Comparison of ENCODE assay signal across 16 cellular contexts in the genomic region with DNA sequence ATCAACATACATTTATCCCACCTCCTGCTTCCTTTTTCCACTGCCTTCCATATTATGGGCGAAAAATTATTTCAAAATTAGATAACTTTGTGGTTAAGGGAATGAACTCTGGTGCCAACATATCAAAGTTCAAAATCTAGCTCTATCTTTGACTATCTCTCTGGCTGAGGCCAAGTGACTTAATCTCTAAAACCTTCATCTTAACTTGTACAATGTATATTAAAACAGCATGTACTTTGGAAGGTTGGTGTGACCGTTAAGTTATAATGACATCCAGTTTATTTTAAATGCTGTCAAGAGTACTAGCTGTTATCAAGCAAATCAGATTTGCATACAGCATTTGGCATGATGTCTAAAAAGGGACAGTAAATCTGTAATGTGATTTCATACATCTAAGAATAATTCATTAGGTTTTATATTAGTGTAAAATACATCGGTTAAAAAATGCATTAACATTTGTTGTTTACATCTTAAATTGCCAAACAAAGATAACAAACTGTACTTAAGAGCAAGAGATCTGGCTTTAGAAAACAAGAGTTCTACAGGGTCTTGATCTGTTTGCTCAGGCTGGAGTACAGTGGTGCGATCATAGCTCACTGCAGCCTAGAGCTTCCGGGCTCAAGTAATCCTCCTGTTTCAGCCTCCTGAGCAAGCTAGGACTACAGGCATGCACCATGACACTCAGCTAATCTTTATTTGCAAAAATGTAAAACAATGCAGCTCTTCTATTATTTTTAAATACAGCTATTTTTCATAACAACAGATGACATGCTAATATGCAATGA.
DNase-seq lines count a peak whose midpoint lies in the region; ATAC-seq and TF ChIP-seq lines count a peak whose summit lies in the region.
"Had no signal": no experiment of that assay in that cellular context is flagged by ENCODE, and none has a peak within 500 bp of the region (broad histone marks: within the 10 kb centered on the region; RNA-seq: fewer than 3 reads in every experiment).

No MANE protein-coding gene starts in this region.

- peak overlapping the region; percentile 61; the same call in 1 of the 2 replicates for H2AFZ ChIP-seq in KMS-11 (ENCODE audit: low read depth)
- no peak overlapping the region for H2AFZ ChIP-seq in SK-N-SH (ENCODE audit: low read depth)
- H2AFZ ChIP-seq in mesenchymal stem cell (ENCODE audit: low read depth, low read length): no peak overlapping the region

- intact Hi-C loops in left colon (cut with DNase I, micrococcal nuclease): no loop called here
- intact Hi-C loops in activated CD4-positive, alpha-beta T cell treated with anti-CD3 and anti-CD28 coated beads for 36 hours (cut with DNase I, micrococcal nuclease): no loop called here

- H3K23ac ChIP-seq in mesenchymal stem cell (ENCODE audit: low read length in 2 of 2): no peak overlapping the region

- H3K4me2 ChIP-seq in KMS-11 (peak overlapping the region; percentile 59; the same call in 1 of the 2 replicates), SK-N-SH (peak overlapping the region; percentile 57; the same call in 1 of the 2 replicates), mesenchymal stem cell (ENCODE audit: low read length, poor library complexity, severe bottlenecking) (no peak overlapping the region)

- H3K36me3 ChIP-seq in KMS-11 (ENCODE audit: insufficient read depth): no peaks in the 10 kb centered on the region
- H3K36me3 ChIP-seq in SK-N-SH (replicated peaks in 1 of 2; ENCODE audit: control insufficient read depth in 1 of 2, insufficient read depth in 2 of 2, low read length in 1 of 2): no peaks in the 10 kb centered on the region
- H3K36me3 ChIP-seq in mesenchymal stem cell (ENCODE audit: control insufficient read depth in 1 of 2, insufficient read depth in 2 of 2, low read depth in 1 of 2, low read length in 2 of 2): no peaks in the 10 kb centered on the region

- H3K27ac Mint-ChIP-seq in activated CD4-positive, alpha-beta T cell treated with anti-CD3 and anti-CD28 coated beads for 36 hours: no peak overlapping the region
- H3K27ac Mint-ChIP-seq: CD14-positive monocyte had no signal

- H4K8ac ChIP-seq in mesenchymal stem cell (ENCODE audit: low read length): no peak overlapping the region

- WGBS in SK-N-SH (ENCODE audit: low lambda C conversion rate): 48% methylated on average over 5 of the region's 5 CpGs
- 83% methylated on average over 2 of the region's 5 CpGs for WGBS in mesenchymal stem cell

- TF ChIP-seq RAD21 in SK-N-SH (IDR thresholded peaks at IDR 0.05; ENCODE audit: low read length): no peak

- DNase-seq in DMS53 (lab: John Stamatoyannopoulos, UW) (peak; percentile 12), DMS53 treated with DMSO at 0.1 percent for 48 hours (lab: John Stamatoyannopoulos, UW; ENCODE audit: unreplicated experiment) (no peak), SK-N-SH (no peak), mesenchymal stem cell (no peak), NCI-H82 treated with DMSO at 0.1 percent for 48 hours (lab: John Stamatoyannopoulos, UW; ENCODE audit: unreplicated experiment) (no peak), left colon (no peak)
- no peak for DNase-seq in activated CD4-positive, alpha-beta T cell treated with anti-CD3 and anti-CD28 coated beads for 36 hours
- DNase-seq: GDM1, NCI-H1417 treated with DMSO at 0.1 percent for 48 hours, NCI-H187 treated with DMSO at 0.1 percent for 48 hours, NCI-H2171, NCI-H82 had no signal

- POLR2A ChIA-PET in SK-N-SH (lab: Yijun Ruan, JAX): no interaction called here
- POLR2A ChIA-PET in activated CD4-positive, alpha-beta T cell treated with anti-CD3 and anti-CD28 coated beads for 36 hours (lab: Charles Lee): no interaction called here

- no peak overlapping the region for H2BK5ac ChIP-seq in mesenchymal stem cell (ENCODE audit: low read depth, low read length, poor library complexity, severe bottlenecking)

- H3K36me3 Mint-ChIP-seq in activated CD4-positive, alpha-beta T cell treated with anti-CD3 and anti-CD28 coated beads for 36 hours (ENCODE audit: low read depth): no peaks in the 10 kb centered on the region
- H3K36me3 Mint-ChIP-seq: CD14-positive monocyte had no signal

- H3K27ac ChIP-seq in KMS-11 (peak overlapping the region; percentile 72; the same call in 1 of the 2 replicates), SK-N-SH (ENCODE audit: low read depth in 2 of 2, low read length in 1 of 2) (peak overlapping the region in 1 of 2 experiments; percentile 65; a peak in 2 of 4 replicates), mesenchymal stem cell (ENCODE audit: low read length, poor library complexity, severe bottlenecking) (no peak overlapping the region)
- H3K27ac ChIP-seq: 22Rv1 had no signal

- peak in 1 of 2 experiments; percentile 95; a peak in 2 of 4 replicates for TF ChIP-seq EP300 in SK-N-SH (IDR thresholded peaks at IDR 0.05; ENCODE audit: borderline replicate concordance in 1 of 2, low read depth in 1 of 2, low read length in 1 of 2)

- no peak overlapping the region for H3K18ac ChIP-seq in mesenchymal stem cell (ENCODE audit: low read depth in 1 of 2, low read length in 2 of 2)

- CTCF ChIA-PET in SK-N-SH (lab: Yijun Ruan, JAX): no interaction called here
- CTCF ChIA-PET in activated CD4-positive, alpha-beta T cell treated with anti-CD3 and anti-CD28 coated beads for 36 hours (lab: Charles Lee): interaction anchor here (0.7 kb wide), 1 partner anchor 160 kb away, joined by 3 read pairs; no protein-coding TSS in a partner anchor

- H3F3A ChIP-seq in SK-N-SH (replicated peaks; ENCODE audit: insufficient read depth): peaks cover 26% of the 10 kb centered on the region

- H3K9me2 ChIP-seq in SK-N-SH: no peaks in the 10 kb centered on the region

- H3K79me1 ChIP-seq in mesenchymal stem cell (replicated peaks; ENCODE audit: low read length, poor library complexity, severe bottlenecking): no peaks in the 10 kb centered on the region

- H3K79me2 ChIP-seq in KMS-11 (ENCODE audit: insufficient read depth, low read depth): no peaks in the 10 kb centered on the region
- H3K79me2 ChIP-seq in SK-N-SH (ENCODE audit: insufficient read depth): no peaks in the 10 kb centered on the region

- H3K4me1 Mint-ChIP-seq in activated CD4-positive, alpha-beta T cell treated with anti-CD3 and anti-CD28 coated beads for 36 hours: no peaks in the 10 kb centered on the region
- H3K4me1 Mint-ChIP-seq: CD14-positive monocyte had no signal

- H3K9me3 ChIP-seq in SK-N-SH (no peaks in the 10 kb centered on the region), mesenchymal stem cell (ENCODE audit: control insufficient read depth, low read length) (no peaks in the 10 kb centered on the region)

- H3K9ac ChIP-seq in KMS-11 (peak overlapping the region; percentile 65; the same call in 1 of the 2 replicates), SK-N-SH (no peak overlapping the region), mesenchymal stem cell (ENCODE audit: low read length) (peak overlapping the region; percentile 75)

- TF ChIP-seq CTCF in KMS-11 (conservative IDR thresholded peaks at IDR 0.05; ENCODE audit: low read depth, low read length) (no peak), SK-N-SH (IDR thresholded peaks at IDR 0.05) (no peak)

- H3K4ac ChIP-seq in mesenchymal stem cell (ENCODE audit: low read depth in 1 of 2, low read length in 2 of 2): no peak overlapping the region

- peaks cover 4% of the 10 kb centered on the region for H3K9me3 Mint-ChIP-seq in activated CD4-positive, alpha-beta T cell treated with anti-CD3 and anti-CD28 coated beads for 36 hours (ENCODE audit: low read depth)

- H3K4me3 Mint-ChIP-seq in activated CD4-positive, alpha-beta T cell treated with anti-CD3 and anti-CD28 coated beads for 36 hours: no peak overlapping the region
- H3K4me3 Mint-ChIP-seq: CD14-positive monocyte had no signal

- no peak overlapping the region for H2BK12ac ChIP-seq in mesenchymal stem cell (ENCODE audit: low read length in 2 of 2)

- H4K20me1 ChIP-seq in KMS-11 (ENCODE audit: insufficient read depth) (no peaks in the 10 kb centered on the region), SK-N-SH (ENCODE audit: insufficient read depth) (no peaks in the 10 kb centered on the region)

- H3K4me1 ChIP-seq in KMS-11 (ENCODE audit: low read depth, poor library complexity, severe bottlenecking) (peaks cover 25% of the 10 kb centered on the region), SK-N-SH (ENCODE audit: control insufficient read depth in 1 of 2, insufficient read depth in 2 of 2, low read depth in 1 of 2, low read length in 1 of 2) (no peaks in the 10 kb centered on the region), mesenchymal stem cell (ENCODE audit: control insufficient read depth, insufficient read depth, low read depth, low read length) (no peaks in the 10 kb centered on the region)

- H2BK120ac ChIP-seq in mesenchymal stem cell (ENCODE audit: low read depth, low read length): no peak overlapping the region

- H2BK15ac ChIP-seq in mesenchymal stem cell (ENCODE audit: low read depth, poor library complexity, severe bottlenecking): no peak overlapping the region

- H4K91ac ChIP-seq in mesenchymal stem cell (ENCODE audit: low read length): no peak overlapping the region

- ATAC-seq in left colon: no peak
- ATAC-seq in activated CD4-positive, alpha-beta T cell treated with anti-CD3 and anti-CD28 coated beads for 36 hours: no peak
- ATAC-seq: PC-3 had no signal

- H3K27me3 ChIP-seq in KMS-11 (ENCODE audit: insufficient read depth, low read depth): no peaks in the 10 kb centered on the region
- H3K27me3 ChIP-seq in SK-N-SH (ENCODE audit: insufficient read depth): no peaks in the 10 kb centered on the region
- no peaks in the 10 kb centered on the region for H3K27me3 ChIP-seq in mesenchymal stem cell (ENCODE audit: control insufficient read depth in 1 of 2, insufficient read depth in 1 of 2, low read length in 2 of 2)

- no peaks in the 10 kb centered on the region for H3K27me3 Mint-ChIP-seq in activated CD4-positive, alpha-beta T cell treated with anti-CD3 and anti-CD28 coated beads for 36 hours

- H3K4me3 ChIP-seq in KMS-11 (IDR thresholded peaks at IDR 0.05; ENCODE audit: insufficient read depth, low read depth, low read length) (no peak overlapping the region), SK-N-SH (ENCODE audit: low read depth in 2 of 2, low read length in 1 of 2) (no peak overlapping the region), mesenchymal stem cell (ENCODE audit: insufficient read depth in 1 of 2, low read depth in 1 of 2, low read length in 2 of 2) (no peak overlapping the region)

- H2AK5ac ChIP-seq in mesenchymal stem cell (ENCODE audit: low read length, severe bottlenecking): no peak overlapping the region

- no peak overlapping the region for H3K14ac ChIP-seq in mesenchymal stem cell (ENCODE audit: low read length in 2 of 2)

TF ChIP-seq in SK-N-SH, 30 proteins besides CTCF, POLR2A, EP300 and RAD21 (continues in another document):
- TF ChIP-seq TCF12 (IDR thresholded peaks at IDR 0.05) (peak; percentile 94), RXRA (IDR thresholded peaks at IDR 0.05; ENCODE audit: borderline replicate concordance, low read depth) (peak; percentile 80; the same call in 1 of the 2 replicates), GATA2 (CRISPR knock-in tag; IDR thresholded peaks at IDR 0.05) (no peak), NFIC (IDR thresholded peaks at IDR 0.05; ENCODE audit: borderline replicate concordance) (peak; percentile 94), FOSL2 (IDR thresholded peaks at IDR 0.05; ENCODE audit: borderline replicate concordance, low read depth) (peak; percentile 25; the same call in 1 of the 2 replicates), FOXM1 (IDR thresholded peaks at IDR 0.05; ENCODE audit: low read depth) (peak; percentile 72; the same call in 1 of the 2 replicates)
